In genomic region chr6:167678102-167679101, GRCh38 we compare ENCODE assay signal across 10 cellular contexts.
DNase-seq lines count a peak whose midpoint lies in the region; ATAC-seq and TF ChIP-seq lines count a peak whose summit lies in the region.
"Had no signal": no experiment of that assay in that cellular context is flagged by ENCODE, and none has a peak within 500 bp of the region (broad histone marks: within the 10 kb centered on the region; RNA-seq: fewer than 3 reads in every experiment).

No MANE protein-coding gene starts in this region.

- H3K4me3 Mint-ChIP-seq in T-cell, result no peak overlapping the region
- H3K4me3 Mint-ChIP-seq in stimulated activated effector memory CD8-positive, alpha-beta T cell treated with anti-CD3 and anti-CD28 coated beads, Interleukin-12 subunit alpha, Interleukin-12 subunit beta, amount 100 ng/mL, for 72 hours, result no peak overlapping the region

- no peaks in the 10 kb centered on the region for H3K9me3 ChIP-seq in SJCRH30 (replicated peaks)
- no peaks in the 10 kb centered on the region for H3K9me3 ChIP-seq in left ventricle myocardium inferior (replicated peaks)

- no peaks in the 10 kb centered on the region for H3K9me3 Mint-ChIP-seq in T-cell
- no peaks in the 10 kb centered on the region for H3K9me3 Mint-ChIP-seq in stimulated activated effector memory CD8-positive, alpha-beta T cell treated with anti-CD3 and anti-CD28 coated beads, Interleukin-12 subunit alpha, Interleukin-12 subunit beta, amount 100 ng/mL, for 72 hours

- no peak for TF ChIP-seq CTCF in left ventricle myocardium inferior (IDR thresholded peaks at IDR 0.05; ENCODE audit: borderline replicate concordance)

- peaks cover 0 to 3% (median 2%) of the 10 kb centered on the region in 3 donors for H3K4me1 Mint-ChIP-seq in T-cell
- H3K4me1 Mint-ChIP-seq in stimulated activated effector memory CD8-positive, alpha-beta T cell treated with anti-CD3 and anti-CD28 coated beads, Interleukin-12 subunit alpha, Interleukin-12 subunit beta, amount 100 ng/mL, for 72 hours, result peaks cover 5% of the 10 kb centered on the region

- peaks cover 74 to 84% of the 10 kb centered on the region in 2 donors for H3K27me3 Mint-ChIP-seq in T-cell

- H3K27ac Mint-ChIP-seq in T-cell, result no peak overlapping the region
- no peak overlapping the region for H3K27ac Mint-ChIP-seq in stimulated activated effector memory CD8-positive, alpha-beta T cell treated with anti-CD3 and anti-CD28 coated beads, Interleukin-12 subunit alpha, Interleukin-12 subunit beta, amount 100 ng/mL, for 72 hours

- no peaks in the 10 kb centered on the region for H3K36me3 Mint-ChIP-seq in T-cell
- H3K36me3 Mint-ChIP-seq in stimulated activated effector memory CD8-positive, alpha-beta T cell treated with anti-CD3 and anti-CD28 coated beads, Interleukin-12 subunit alpha, Interleukin-12 subunit beta, amount 100 ng/mL, for 72 hours, result no peaks in the 10 kb centered on the region

- H3K27me3 ChIP-seq in SJCRH30, result 0 out of 2 replicates have a peak, but pooled peaks cover 2% of the 10 kb centered on the region
- H3K27me3 ChIP-seq in left ventricle myocardium inferior (ENCODE audit: low read depth), result no peaks in the 10 kb centered on the region

- no peaks in the 10 kb centered on the region for H3K36me3 ChIP-seq in SJCRH30
- no peaks in the 10 kb centered on the region for H3K36me3 ChIP-seq in left ventricle myocardium inferior

- intact Hi-C loops in left ventricle myocardium inferior (cut with micrococcal nuclease), result no loop called here

- CTCF ChIA-PET in T-cell (lab: Charles Lee), result no interaction called here

- H3K27ac ChIP-seq in SJCRH30 (no peak overlapping the region; the same call in 1 of the 2 replicates), left ventricle myocardium inferior (replicated peaks) (peak overlapping the region; percentile 72)

- ATAC-seq in HG02610 (IDR thresholded peaks at IDR 0.05; ENCODE audit: unreplicated experiment), result no peak
- no peak for ATAC-seq in GM19467 (IDR thresholded peaks at IDR 0.05; ENCODE audit: unreplicated experiment)
- ATAC-seq in T-cell (replicated peaks in 1 of 4), result no peak
- no peak for ATAC-seq in stimulated activated effector memory CD8-positive, alpha-beta T cell treated with anti-CD3 and anti-CD28 coated beads, Interleukin-12 subunit alpha, Interleukin-12 subunit beta, amount 100 ng/mL, for 72 hours

- peak overlapping the region; percentile 54 for H3K4me3 ChIP-seq in SJCRH30
- H3K4me3 ChIP-seq in left ventricle myocardium inferior, result peak overlapping the region; percentile 53

- H3K4me1 ChIP-seq in SJCRH30 (peaks cover 23% of the 10 kb centered on the region), left ventricle myocardium inferior (peaks cover 80% of the 10 kb centered on the region)

- POLR2A ChIA-PET in T-cell (lab: Charles Lee), result interaction anchor here in 1 of 2 donors (0.6 kb wide), 1 partner anchor 962 kb away, joined by 6 read pairs; no protein-coding TSS in a partner anchor

- DNase-seq in DMS53 treated with DMSO at 0.1 percent for 48 hours (lab: John Stamatoyannopoulos, UW; ENCODE audit: unreplicated experiment) (peak; percentile 14), SJCRH30 (peak; percentile 69), left ventricle myocardium inferior (peak; percentile 62), nucleus accumbens (lab: John Stamatoyannopoulos, UW) (peak in 46 of 56 donors; percentile 15 to 80 (median 57)), T-cell (no peak)
- DNase-seq in stimulated activated effector memory CD8-positive, alpha-beta T cell treated with anti-CD3 and anti-CD28 coated beads, Interleukin-12 subunit alpha, Interleukin-12 subunit beta, amount 100 ng/mL, for 72 hours (ENCODE audit: low spot score in 2 of 2), result no peak
- DNase-seq: IMR-90, T-helper 2 cell had no signal

Comparison
In these comparisons a context has a peak if more than half of its experiments do, and no peak if none do; other contexts are left out.
1. DNase-seq: peak in DMS53 treated with DMSO at 0.1 percent for 48 hours (single experiment), SJCRH30 (2 of 2), left ventricle myocardium inferior (single experiment) and nucleus accumbens (46 of 56); none in T-cell (0 of 34) and stimulated activated effector memory CD8-positive, alpha-beta T cell treated with anti-CD3 and anti-CD28 coated beads, Interleukin-12 subunit alpha, Interleukin-12 subunit beta, amount 100 ng/mL, for 72 hours (0 of 2).